Comparison of ENCODE assay signal across 27 cellular contexts in the genomic region with DNA sequence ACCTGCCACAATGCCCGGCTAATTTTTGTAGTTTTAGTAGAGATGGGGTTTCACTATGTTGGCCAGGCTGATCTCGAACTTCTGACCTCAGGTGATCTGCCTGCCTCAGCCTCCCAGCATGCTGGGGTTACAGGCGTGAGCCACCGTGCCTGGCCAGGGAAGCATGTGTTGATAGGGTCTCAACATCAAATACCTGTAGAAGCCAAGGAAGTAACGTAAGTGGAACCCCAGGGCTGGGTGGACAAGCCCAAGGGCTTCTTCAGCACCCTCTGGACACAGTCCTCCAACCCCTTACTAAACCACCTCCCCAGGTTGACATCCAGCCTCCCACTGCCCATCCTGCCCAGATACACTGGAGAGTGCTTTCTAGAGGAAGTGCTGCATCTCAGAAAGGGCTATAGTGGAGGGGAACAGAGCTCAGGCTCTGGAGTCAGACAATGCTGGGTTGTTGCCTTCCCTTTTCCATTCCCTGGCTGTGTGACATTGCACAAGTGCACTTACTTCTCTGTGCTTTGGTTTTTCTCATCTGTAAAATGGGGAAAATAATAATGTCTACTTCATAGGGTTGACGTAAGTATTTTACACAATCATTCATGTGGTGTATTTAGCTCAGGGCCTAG.
"Had no signal": no experiment of that assay in that cellular context is flagged by ENCODE, and none has a peak within 500 bp of the region (broad histone marks: within the 10 kb centered on the region; RNA-seq: fewer than 3 reads in every experiment).

No MANE protein-coding gene starts in this region.

- H3K27me3 ChIP-seq: breast epithelium, hepatocyte, pancreas, right atrium auricular region, spleen, thyroid gland had no signal

- H3K4me1 ChIP-seq: breast epithelium, left ventricle myocardium inferior, pancreas, right atrium auricular region, thyroid gland had no signal

- FAIRE-seq: colon, endothelial cell of umbilical vein, frontal cortex, pancreas had no signal

- H3K79me2 ChIP-seq: hepatocyte had no signal

- H2AFZ ChIP-seq: hepatocyte had no signal

- H3K27ac ChIP-seq: breast epithelium, left ventricle myocardium inferior, pancreas, psoas muscle, right atrium auricular region, spleen, thyroid gland, WERI-Rb-1 had no signal

- H3K9me3 ChIP-seq: breast epithelium, left ventricle myocardium inferior, pancreas, psoas muscle, right atrium auricular region, spleen, thyroid gland had no signal

- H3K4me2 ChIP-seq: hepatocyte had no signal

- ATAC-seq: activated CD8-positive, alpha-beta T cell treated with anti-CD3 and anti-CD28 coated beads for 36 hours; activated T-cell treated with anti-CD3 and anti-CD28 coated beads, Interleukin-2, amount 50 U/mL, for 4 hours; effector memory CD8-positive, alpha-beta T cell; esophagus mucosa; psoas muscle; stimulated activated naive CD8-positive, alpha-beta T cell treated with anti-CD3 and anti-CD28 coated beads, Interleukin-15, Interleukin-2, amounts not matched to agents 100 U/mL and 50 U/mL, for 24 hours had no signal

- DNase-seq: activated CD4-positive, alpha-beta T cell treated with anti-CD3 and anti-CD28 coated beads, Interleukin-2, amount 10 ng/mL, durations not matched to agents 7 days and 5 days; activated CD4-positive, CD25-positive, alpha-beta regulatory T cell treated with anti-CD3 and anti-CD28 coated beads, Interleukin-2, amount 50 U/mL, for 72 hours; activated CD8-positive, alpha-beta T cell treated with anti-CD3 and anti-CD28 coated beads for 36 hours; activated naive CD4-positive, alpha-beta T cell treated with Interleukin-2 at 50 U/mL for 16 hours; activated naive CD8-positive, alpha-beta T cell treated with anti-CD3 and anti-CD28 coated beads, Interleukin-2, amount 10 ng/mL, durations not matched to agents 7 days and 5 days; activated T-cell treated with anti-CD3 and anti-CD28 coated beads, Interleukin-2, amount 50 U/mL, for 4 hours; amniotic stem cell; effector memory CD8-positive, alpha-beta T cell; glutamatergic neuron; immature natural killer cell; left ventricle myocardium inferior; mammary epithelial cell; midbrain; pancreas; psoas muscle; spleen; stimulated activated CD4-positive, alpha-beta T cell treated with anti-CD3 and anti-CD28 coated beads, Interleukin-4, amount 100 ng/mL, for 24 hours; stimulated activated naive CD8-positive, alpha-beta T cell treated with anti-CD3 and anti-CD28 coated beads, Interleukin-15, Interleukin-2, amounts not matched to agents 100 U/mL and 50 U/mL, for 24 hours; thyroid gland; WERI-Rb-1 had no signal

- H3K36me3 ChIP-seq: breast epithelium, left ventricle myocardium inferior, pancreas, right atrium auricular region, spleen, thyroid gland, WERI-Rb-1 had no signal

- H3K4me3 ChIP-seq: breast epithelium, hepatocyte, left ventricle myocardium inferior, pancreas, psoas muscle, right atrium auricular region, spleen, thyroid gland had no signal
